Comparison of ENCODE assay signal across 18 cellular contexts in genomic region chr15:33099213-33099612, GRCh38.
DNase-seq lines count a peak whose midpoint lies in the region; ATAC-seq, FAIRE-seq and TF ChIP-seq lines count a peak whose summit lies in the region.
"Had no signal": no experiment of that assay in that cellular context is flagged by ENCODE, and none has a peak within 500 bp of the region (broad histone marks: within the 10 kb centered on the region; RNA-seq: fewer than 3 reads in every experiment).

No MANE protein-coding gene starts in this region.

- H3K27me3 ChIP-seq in SK-N-SH (ENCODE audit: insufficient read depth), result no peaks in the 10 kb centered on the region
- no peaks in the 10 kb centered on the region for H3K27me3 ChIP-seq in astrocyte (ENCODE audit: insufficient read depth, low read length)
- no peaks in the 10 kb centered on the region for H3K27me3 ChIP-seq in fibroblast of lung (ENCODE audit: control insufficient read depth, insufficient read depth, low read length)
- no peaks in the 10 kb centered on the region for H3K27me3 ChIP-seq in osteoblast (ENCODE audit: insufficient read depth, low read length)

- H3K27ac ChIP-seq in SK-N-SH (ENCODE audit: low read depth in 2 of 2, low read length in 1 of 2) (peak overlapping the region; percentile 79 to 99; a peak in 3 of 4 replicates), astrocyte (ENCODE audit: low read depth, low read length) (no peak overlapping the region), fibroblast of lung (ENCODE audit: insufficient read depth, low read length) (peak overlapping the region; percentile 29), osteoblast (ENCODE audit: low read depth, low read length) (peak overlapping the region; percentile 9)
- H3K27ac ChIP-seq: 22Rv1, A549, C4-2B, HL-60 had no signal

- CTCF ChIA-PET in SK-N-SH (lab: Yijun Ruan, JAX), result interaction anchor here (0.8 to 3.4 kb wide), 3 partner anchors 12 to 576 kb away, joined by 3 to 26 read pairs (median 4); no protein-coding TSS in a partner anchor

- H3K9me2 ChIP-seq in SK-N-SH, result no peaks in the 10 kb centered on the region

- no peak for TF ChIP-seq CTCF in SK-N-SH (IDR thresholded peaks at IDR 0.05)
- no peak for TF ChIP-seq CTCF in astrocyte (IDR thresholded peaks at IDR 0.05; ENCODE audit: insufficient read depth, low read depth, low read length)
- no peak for TF ChIP-seq CTCF in fibroblast of lung (conservative IDR thresholded peaks at IDR 0.05 in 1 of 2, IDR thresholded peaks at IDR 0.05 in 1 of 2; ENCODE audit: low read depth in 1 of 2, low read length in 2 of 2)
- no peak for TF ChIP-seq CTCF in osteoblast (IDR thresholded peaks at IDR 0.05; ENCODE audit: extremely low read depth, low read depth, low read length)

- peak; percentile 17 for FAIRE-seq in astrocyte (lab: Jason Lieb, UNC)
- FAIRE-seq: A549, GM19239 had no signal

- no peak for TF ChIP-seq EP300 in SK-N-SH (IDR thresholded peaks at IDR 0.05; ENCODE audit: borderline replicate concordance in 1 of 2, low read depth in 1 of 2, low read length in 1 of 2)

- no peak overlapping the region for H3K4me3 ChIP-seq in SK-N-SH (ENCODE audit: low read depth in 2 of 2, low read length in 1 of 2)
- H3K4me3 ChIP-seq in astrocyte (ENCODE audit: insufficient read depth, low read depth, low read length), result no peak overlapping the region
- H3K4me3 ChIP-seq in fibroblast of lung (replicated peaks in 1 of 4; ENCODE audit: control extremely low read depth in 1 of 4, insufficient read depth in 1 of 4, low read depth in 3 of 4, low read length in 4 of 4), result no peak overlapping the region
- H3K4me3 ChIP-seq in osteoblast (ENCODE audit: insufficient read depth, low read length), result no peak overlapping the region
- H3K4me3 ChIP-seq: A549 had no signal

- DNase-seq in SK-N-SH (no peak), astrocyte (ENCODE audit: low read depth) (no peak), fibroblast of lung (ENCODE audit: low read depth in 2 of 2) (no peak), osteoblast (ENCODE audit: insufficient read length, low spot score, missing footprints) (no peak), iPS-NIHi11 (ENCODE audit: low spot score) (no peak), GM19238 (ENCODE audit: insufficient read length, low spot score) (no peak)
- DNase-seq in activated CD4-positive, CD25-positive, alpha-beta regulatory T cell treated with anti-CD3 and anti-CD28 coated beads, Interleukin-2, amount 50 U/mL, for 72 hours, result no peak
- DNase-seq: AML-193; CD4-positive, alpha-beta T cell; DMS79 treated with DMSO at 0.1 percent for 48 hours; GF-D8; HCEC 1CT had no signal

- H3K9me3 ChIP-seq in SK-N-SH (no peaks in the 10 kb centered on the region), astrocyte (ENCODE audit: insufficient read depth, low read depth, low read length) (no peaks in the 10 kb centered on the region), fibroblast of lung (ENCODE audit: control insufficient read depth, insufficient read depth, low read depth, low read length) (no peaks in the 10 kb centered on the region), osteoblast (ENCODE audit: low read depth, low read length) (no peaks in the 10 kb centered on the region)
- H3K9me3 ChIP-seq: A549 had no signal

- H3K4me3 Mint-ChIP-seq in astrocyte (ENCODE audit: unreplicated experiment), result no peak overlapping the region
- H3K4me3 Mint-ChIP-seq: CD4-positive, alpha-beta T cell had no signal

- no peaks in the 10 kb centered on the region for H3K9me3 Mint-ChIP-seq in astrocyte (ENCODE audit: unreplicated experiment)
- H3K9me3 Mint-ChIP-seq: CD4-positive, alpha-beta T cell had no signal

- no peaks in the 10 kb centered on the region for H3K36me3 Mint-ChIP-seq in astrocyte (ENCODE audit: low read depth, unreplicated experiment)

- TF ChIP-seq RAD21 in SK-N-SH (IDR thresholded peaks at IDR 0.05; ENCODE audit: low read length), result no peak

- H3F3A ChIP-seq in SK-N-SH (replicated peaks; ENCODE audit: insufficient read depth), result peaks cover 70% of the 10 kb centered on the region

- H3K27ac Mint-ChIP-seq in astrocyte (ENCODE audit: unreplicated experiment), result peak overlapping the region; percentile 84
- H3K27ac Mint-ChIP-seq: CD4-positive, alpha-beta T cell had no signal

- no peak for ATAC-seq in SK-N-SH treated with all-trans-retinoic acid at 6 μM for 48 hours
- ATAC-seq: A549 had no signal

- H3K9ac ChIP-seq in SK-N-SH (0 out of 2 replicates have a peak overlapping the region, but pooled peaks have one; percentile 56), astrocyte (ENCODE audit: low read length) (no peak overlapping the region), fibroblast of lung (ENCODE audit: insufficient read depth, low read length) (no peak overlapping the region)

- H3K4me2 ChIP-seq in SK-N-SH (peak overlapping the region; percentile 67; the same call in 1 of the 2 replicates), astrocyte (ENCODE audit: low read length) (no peak overlapping the region), fibroblast of lung (ENCODE audit: extremely low read depth, insufficient read depth, low read length) (no peak overlapping the region), osteoblast (ENCODE audit: insufficient read depth, low read length) (no peak overlapping the region)
- H3K4me2 ChIP-seq: A549 had no signal

- H4K20me1 ChIP-seq in SK-N-SH (ENCODE audit: insufficient read depth) (no peaks in the 10 kb centered on the region), astrocyte (ENCODE audit: insufficient read depth, low read length) (no peaks in the 10 kb centered on the region), fibroblast of lung (ENCODE audit: control insufficient read depth, extremely low read depth, insufficient read depth, low read length) (no peaks in the 10 kb centered on the region), osteoblast (ENCODE audit: insufficient read depth, low read length) (no peaks in the 10 kb centered on the region)

- H3K36me3 ChIP-seq in SK-N-SH (replicated peaks in 1 of 2; ENCODE audit: control insufficient read depth in 1 of 2, insufficient read depth in 2 of 2, low read length in 1 of 2) (peaks cover 0 to 8% of the 10 kb centered on the region in 2 experiments), astrocyte (ENCODE audit: insufficient read depth, low read length) (no peaks in the 10 kb centered on the region), fibroblast of lung (ENCODE audit: control insufficient read depth, insufficient read depth, low read length) (no peaks in the 10 kb centered on the region), osteoblast (ENCODE audit: insufficient read depth, low read length) (no peaks in the 10 kb centered on the region)

- H2AFZ ChIP-seq in SK-N-SH (ENCODE audit: low read depth) (no peak overlapping the region), astrocyte (ENCODE audit: low read depth, low read length) (no peak overlapping the region), fibroblast of lung (ENCODE audit: low read length) (no peak overlapping the region), osteoblast (ENCODE audit: low read length) (no peak overlapping the region)

- H3K79me2 ChIP-seq in SK-N-SH (ENCODE audit: insufficient read depth), result peaks cover 95% of the 10 kb centered on the region
- H3K79me2 ChIP-seq in astrocyte (ENCODE audit: insufficient read depth, low read length), result no peaks in the 10 kb centered on the region
- H3K79me2 ChIP-seq in fibroblast of lung (ENCODE audit: control insufficient read depth, insufficient read depth, low read length), result peaks cover 20% of the 10 kb centered on the region
- H3K79me2 ChIP-seq in osteoblast (ENCODE audit: insufficient read depth, low read length), result peaks cover 13% of the 10 kb centered on the region

- H3K4me1 ChIP-seq in SK-N-SH (ENCODE audit: control insufficient read depth in 1 of 2, insufficient read depth in 2 of 2, low read depth in 1 of 2, low read length in 1 of 2) (peaks cover 0 to 70% of the 10 kb centered on the region in 2 experiments; a peak in 3 of 4 replicates), astrocyte (ENCODE audit: insufficient read depth, low read length) (peaks cover 19% of the 10 kb centered on the region), fibroblast of lung (ENCODE audit: control insufficient read depth, extremely low read depth, insufficient read depth, low read length) (peaks cover 12% of the 10 kb centered on the region), osteoblast (ENCODE audit: insufficient read depth, low read length) (peaks cover 49% of the 10 kb centered on the region)
- H3K4me1 ChIP-seq: A549 had no signal

- no peaks in the 10 kb centered on the region for H3K27me3 Mint-ChIP-seq in astrocyte (ENCODE audit: low read depth, unreplicated experiment)
- H3K27me3 Mint-ChIP-seq: CD4-positive, alpha-beta T cell had no signal

- WGBS in SK-N-SH (ENCODE audit: low lambda C conversion rate), result 73% methylated on average over 3 of the region's 3 CpGs

- POLR2A ChIA-PET in SK-N-SH (lab: Yijun Ruan, JAX), result no interaction called here

- H3K4me1 Mint-ChIP-seq in astrocyte (ENCODE audit: low read depth, unreplicated experiment), result peaks cover 39% of the 10 kb centered on the region

TF ChIP-seq in SK-N-SH treated with all-trans-retinoic acid at 6 μM for 48 hours, 23 proteins besides CTCF, POLR2A, EP300 and RAD21 (continues in another document):
- TF ChIP-seq RARB (CRISPR knock-in tag; IDR thresholded peaks at IDR 0.05) (no peak), ZNF565 (CRISPR knock-in tag; conservative IDR thresholded peaks at IDR 0.05; ENCODE audit: low read depth) (no peak), ISL1 (CRISPR knock-in tag; IDR thresholded peaks at IDR 0.05) (no peak), ZNF70 (CRISPR knock-in tag; IDR thresholded peaks at IDR 0.05) (no peak), TCF4 (CRISPR knock-in tag; IDR thresholded peaks at IDR 0.05; ENCODE audit: borderline replicate concordance) (no peak), CSRNP3 (CRISPR knock-in tag; IDR thresholded peaks at IDR 0.05) (no peak)
